ENCODE assay signal across 8 cellular contexts in the genomic region with DNA sequence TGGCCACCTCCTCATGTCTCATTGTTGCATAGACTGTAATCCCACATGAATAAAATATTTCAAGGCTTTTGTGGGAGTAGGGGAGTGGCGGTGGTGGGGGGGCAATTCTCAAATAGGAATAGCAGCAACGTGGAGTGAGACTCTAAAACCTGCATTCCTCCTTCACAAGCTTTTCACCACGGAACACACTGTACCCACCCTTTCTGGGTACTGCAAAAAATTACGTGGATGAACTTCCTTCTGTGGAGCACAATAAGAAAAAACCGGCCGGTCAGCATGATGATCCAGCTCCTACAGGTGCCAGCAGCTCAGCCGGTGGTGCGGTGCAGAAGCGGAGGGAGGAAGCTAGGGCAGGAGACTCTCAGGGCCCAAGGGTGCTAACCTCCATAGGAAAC. TPM values are rescaled to one million over a fixed set of nuclear protein-coding genes. Genes with fewer than 3 reads are reported as not detected.
DNase-seq lines count a peak whose midpoint lies in the region; ATAC-seq and TF ChIP-seq lines count a peak whose summit lies in the region.

No MANE protein-coding gene starts in this region.

- H3K27me3 ChIP-seq in GM06990 (replicated peaks; ENCODE audit: control insufficient read depth, insufficient read depth, low read length) = no peaks in the 10 kb centered on the region
- peaks cover 50% of the 10 kb centered on the region for H3K27me3 ChIP-seq in PC-3 (ENCODE audit: low read length)
- H3K27me3 ChIP-seq in esophagus muscularis mucosa = no peaks in the 10 kb centered on the region
- H3K27me3 ChIP-seq in rectal smooth muscle tissue (ENCODE audit: control insufficient read depth, insufficient read depth, low read length) = no peaks in the 10 kb centered on the region

- H3K9ac ChIP-seq in PC-3 (ENCODE audit: low read length) (no peak overlapping the region), rectal smooth muscle tissue (ENCODE audit: low read length) (no peak overlapping the region)

- no peak for ATAC-seq in PC-3
- no peak for ATAC-seq in GM19351 (IDR thresholded peaks at IDR 0.05; ENCODE audit: unreplicated experiment)

- H3K27ac ChIP-seq in PC-3 (ENCODE audit: low read length) (no peak overlapping the region), esophagus muscularis mucosa (replicated peaks in 1 of 4) (peak overlapping the region in 2 of 4 donors; percentile 81 to 86), rectal smooth muscle tissue (ENCODE audit: low read depth, low read length) (no peak overlapping the region)

- CTCF ChIA-PET in PC-3 (lab: Charles Lee) = no interaction called here

- H3K4me3 ChIP-seq in GM06990 (replicated peaks; ENCODE audit: low read depth, low read length) (peak overlapping the region; percentile 87), PC-3 (ENCODE audit: low read length) (peak overlapping the region; percentile 66; the same call in 1 of the 2 replicates), esophagus muscularis mucosa (peak overlapping the region; percentile 84 to 97 (median 91)), rectal smooth muscle tissue (ENCODE audit: low read length) (peak overlapping the region; percentile 86)

- BruUV-seq in PC-3 (replicated peaks; lab: Mats Ljungman, UMichigan) = no TSS peak

- 44% methylated on average over 9 of the region's 9 CpGs for WGBS in esophagus muscularis mucosa

- peak overlapping the region; percentile 75; the same call in 1 of the 2 replicates for H2AFZ ChIP-seq in PC-3 (ENCODE audit: low read length)

- H3F3A ChIP-seq in PC-3 (ENCODE audit: low read length, unreplicated experiment) = no peaks in the 10 kb centered on the region

- TF ChIP-seq EP300 in esophagus muscularis mucosa (IDR thresholded peaks at IDR 0.05) = no peak

- H4K20me1 ChIP-seq in PC-3 (ENCODE audit: low read length) = no peaks in the 10 kb centered on the region

- POLR2A ChIA-PET in PC-3 (lab: Charles Lee; ENCODE audit: unreplicated experiment) = interaction anchor here (0.6 kb wide), 1 partner anchor 9 kb away, joined by 4 read pairs; no protein-coding TSS in a partner anchor

- TF ChIP-seq CTCF in GM06990 (IDR thresholded peaks at IDR 0.05; ENCODE audit: insufficient read depth, low read length, poor library complexity, severe bottlenecking) (no peak), PC-3 (conservative IDR thresholded peaks at IDR 0.05; ENCODE audit: low read depth, low read length) (no peak), esophagus muscularis mucosa (IDR thresholded peaks at IDR 0.05) (no peak)

- H3K36me3 ChIP-seq in GM06990 (ENCODE audit: control insufficient read depth, insufficient read depth, low read length) (no peaks in the 10 kb centered on the region), PC-3 (ENCODE audit: low read depth, low read length) (no peaks in the 10 kb centered on the region), esophagus muscularis mucosa (no peaks in the 10 kb centered on the region), rectal smooth muscle tissue (ENCODE audit: control insufficient read depth, insufficient read depth, low read length) (no peaks in the 10 kb centered on the region)

- no peak for TF ChIP-seq POLR2A in esophagus muscularis mucosa (IDR thresholded peaks at IDR 0.05; ENCODE audit: low read depth)

- DNase-seq in GM06990 (ENCODE audit: extremely low read depth, insufficient read length) (no peak), PC-3 (no peak), esophagus muscularis mucosa (ENCODE audit: extremely low spot score) (peak; percentile 80), D341Med (ENCODE audit: low spot score) (no peak)
- no peak for DNase-seq in activated CD4-positive, CD25-positive, alpha-beta regulatory T cell treated with anti-CD3 and anti-CD28 coated beads, Interleukin-2, amount 50 U/mL, for 72 hours
- no peak for DNase-seq in stimulated activated CD4-positive, alpha-beta T cell treated with anti-CD3 and anti-CD28 coated beads, Interleukin-4, amount 100 ng/mL, for 1 hour

- no peaks in the 10 kb centered on the region for H3K9me3 ChIP-seq in PC-3 (ENCODE audit: low read length)
- H3K9me3 ChIP-seq in esophagus muscularis mucosa = no peaks in the 10 kb centered on the region

- H3K79me2 ChIP-seq in PC-3 (ENCODE audit: low read length) = no peaks in the 10 kb centered on the region

- no peaks in the 10 kb centered on the region for H3K9me2 ChIP-seq in PC-3 (replicated peaks; ENCODE audit: low read length)

- H3K4me1 ChIP-seq in PC-3 (ENCODE audit: insufficient read depth, low read length) (peaks cover 7% of the 10 kb centered on the region; the same call in 1 of the 2 replicates), esophagus muscularis mucosa (peaks cover 18 to 34% (median 23%) of the 10 kb centered on the region in 4 donors), rectal smooth muscle tissue (ENCODE audit: control insufficient read depth, insufficient read depth, low read length) (no peaks in the 10 kb centered on the region)

- H3K4me2 ChIP-seq in PC-3 (ENCODE audit: low read length) = peak overlapping the region; percentile 87

- intact Hi-C loops in PC-3 (cut with micrococcal nuclease) (no loop called here), esophagus muscularis mucosa (cut with DNase I) (loop anchor here (5.0 kb wide), 1 partner anchor 46 kb away; no protein-coding TSS in a partner anchor)

RNA-seq across cellular contexts. Expression of a gene that starts 0.9 kb away (rescaled TPM):
- total RNA-seq in PC-3 (2014; rRNA removed) (0.35 and 0.62 TPM in 2 replicates), esophagus muscularis mucosa (10 to 100 TPM; 18.7 to 31.4 (median 19.9) TPM)

RNA-seq across cellular contexts. Expression of a gene that starts 19.9 kb away (rescaled TPM):
- 5.6 and 6.9 TPM in 2 replicates for total RNA-seq in PC-3 (2014; rRNA removed)
- total RNA-seq in esophagus muscularis mucosa = 10 to 100 TPM in 3 of 4 donors, 1 to 10 TPM in 1; 9.1 to 18.9 (median 10.7) TPM

Comparison
In these comparisons a context has a peak if more than half of its experiments do, and no peak if none do; other contexts are left out.
1. RNA of a gene that starts 0.9 kb away (total RNA-seq): 18.7 to 31.4 TPM in esophagus muscularis mucosa; 0.35 to 0.62 TPM in PC-3; every median in the first group is over 10 times any median in the second.
2. Peak in every context shown above with its lines, with median percentiles within 50 percentile points of each other: H3K4me3 ChIP-seq.